In genomic region chr21:42356680-42357079, GRCh38 we compare ENCODE assay signal across 33 cellular contexts. TPM values are rescaled to one million over a fixed set of nuclear protein-coding genes. Genes with fewer than 3 reads are reported as not detected.
"Had no signal": no experiment of that assay in that cellular context is flagged by ENCODE, and none has a peak within 500 bp of the region (broad histone marks: within the 10 kb centered on the region; RNA-seq: fewer than 3 reads in every experiment).

No MANE protein-coding gene starts in this region.

- H3K36me3 ChIP-seq: ascending aorta, breast epithelium, cardiac muscle cell, esophagus muscularis mucosa, gastrocnemius medialis, WERI-Rb-1 had no signal

- DNase-seq: activated B cell treated with CpG ODN at 0.5 μM for 24 hours; activated CD4-positive, alpha-beta memory T cell treated with anti-CD3 and anti-CD28 coated beads for 36 hours; activated CD4-positive, alpha-beta T cell treated with anti-CD3 and anti-CD28 coated beads for 36 hours; activated CD4-positive, alpha-beta T cell treated with anti-CD3 and anti-CD28 coated beads, Interleukin-2, amount 10 ng/mL, durations not matched to agents 24 days and 14 days; activated CD4-positive, CD25-positive, alpha-beta regulatory T cell treated with anti-CD3 and anti-CD28 coated beads, Interleukin-2, amount 50 U/mL, for 72 hours; activated CD8-positive, alpha-beta memory T cell treated with anti-CD3 and anti-CD28 coated beads, Interleukin-2, amount 10 ng/mL, durations not matched to agents 7 days and 5 days; activated CD8-positive, alpha-beta memory T cell treated with anti-CD3 and anti-CD28 coated beads, Interleukin-2, amount 50 U/mL, for 4 hours; activated CD8-positive, alpha-beta T cell treated with anti-CD3 and anti-CD28 coated beads, Interleukin-2, amount 10 ng/mL, durations not matched to agents 7 days and 5 days; activated gamma-delta T cell; activated naive CD4-positive, alpha-beta T cell; activated naive CD4-positive, alpha-beta T cell treated with anti-CD3 and anti-CD28 coated beads, Interleukin-2, amount 10 ng/mL, durations not matched to agents 7 days and 5 days; activated naive CD8-positive, alpha-beta T cell treated with anti-CD3 and anti-CD28 coated beads, Interleukin-2, amount 10 ng/mL, durations not matched to agents 7 days and 5 days; activated T-cell treated with anti-CD3 and anti-CD28 coated beads, Interleukin-2, amount 50 U/mL, for 1 hour; activated T-cell treated with anti-CD3 and anti-CD28 coated beads, Interleukin-2, amount 50 U/mL, for 48 hours; cortex of kidney; dermis blood vessel endothelial cell; effector CD4-positive, alpha-beta T cell; effector memory CD8-positive, alpha-beta T cell; gastrocnemius medialis; glutamatergic neuron; T-helper 1 cell; T-helper 17 cell; T1000; WERI-Rb-1 had no signal

- H3K4me3 ChIP-seq: ascending aorta, breast epithelium, cardiac muscle cell, esophagus muscularis mucosa, gastrocnemius medialis had no signal

- H3K27ac ChIP-seq: ascending aorta, breast epithelium, cardiac muscle cell, esophagus muscularis mucosa, foreskin keratinocyte, gastrocnemius medialis, WERI-Rb-1 had no signal

- H3K9me3 ChIP-seq: gastrocnemius medialis had no signal

- H3K27me3 ChIP-seq: ascending aorta, breast epithelium, cardiac muscle cell had no signal

- H3K4me1 ChIP-seq: ascending aorta, breast epithelium, esophagus muscularis mucosa, foreskin keratinocyte, gastrocnemius medialis had no signal

- ATAC-seq: activated CD4-positive, alpha-beta T cell treated with anti-CD3 and anti-CD28 coated beads for 36 hours; activated CD8-positive, alpha-beta memory T cell treated with anti-CD3 and anti-CD28 coated beads, Interleukin-2, amount 10 ng/mL, durations not matched to agents 7 days and 5 days; activated CD8-positive, alpha-beta T cell treated with anti-CD3 and anti-CD28 coated beads, Interleukin-2, amount 10 ng/mL, durations not matched to agents 7 days and 5 days; activated naive CD4-positive, alpha-beta T cell treated with anti-CD3 and anti-CD28 coated beads, Interleukin-2, amount 50 U/mL, for 72 hours; effector memory CD8-positive, alpha-beta T cell; foreskin keratinocyte; gastrocnemius medialis; T-helper 17 cell had no signal

RNA-seq across cellular contexts. Expression of gene TFF2, which starts 5.9 kb away (rescaled TPM):
- total RNA-seq: activated B cell treated with CpG ODN at 0.5 μM for 24 hours; activated CD4-positive, alpha-beta memory T cell treated with anti-CD3 and anti-CD28 coated beads for 36 hours; activated CD4-positive, alpha-beta T cell treated with anti-CD3 and anti-CD28 coated beads for 36 hours; activated CD4-positive, alpha-beta T cell treated with anti-CD3 and anti-CD28 coated beads, Interleukin-2, amount 10 ng/mL, durations not matched to agents 24 days and 14 days; activated CD8-positive, alpha-beta memory T cell treated with anti-CD3 and anti-CD28 coated beads for 36 hours; activated CD8-positive, alpha-beta memory T cell treated with anti-CD3 and anti-CD28 coated beads, Interleukin-2, amount 10 ng/mL, durations not matched to agents 7 days and 5 days; activated CD8-positive, alpha-beta T cell treated with anti-CD3 and anti-CD28 coated beads, Interleukin-2, amount 10 ng/mL, durations not matched to agents 7 days and 5 days; activated naive CD4-positive, alpha-beta T cell treated with anti-CD3 and anti-CD28 coated beads, Interleukin-2, amount 50 U/mL, for 72 hours; activated naive CD8-positive, alpha-beta T cell treated with anti-CD3 and anti-CD28 coated beads, Interleukin-2, amount 10 ng/mL, durations not matched to agents 7 days and 5 days; activated T-helper 1 cell treated with anti-CD3 and anti-CD28 coated beads, Interleukin-12 subunit alpha, Interleukin-12 subunit beta, Interleukin-2, Interleukin-4 antibody, amounts not matched to agents 30 ng/mL and 10 ng/mL and 1 ng/mL, durations not matched to agents 14 hours and 24 hours and 36 hours; ascending aorta; breast epithelium; cardiac muscle cell; cerebellum; dermis blood vessel endothelial cell; esophagus muscularis mucosa; foreskin keratinocyte; gastrocnemius medialis; T-helper 17 cell had no signal
- polyA plus RNA-seq: cardiac muscle cell, foreskin keratinocyte had no signal

RNA-seq across cellular contexts. Expression of gene TFF1, which starts 9.7 kb away (rescaled TPM):
- total RNA-seq: activated B cell treated with CpG ODN at 0.5 μM for 24 hours; activated CD4-positive, alpha-beta memory T cell treated with anti-CD3 and anti-CD28 coated beads for 36 hours; activated CD4-positive, alpha-beta T cell treated with anti-CD3 and anti-CD28 coated beads for 36 hours; activated CD4-positive, alpha-beta T cell treated with anti-CD3 and anti-CD28 coated beads, Interleukin-2, amount 10 ng/mL, durations not matched to agents 24 days and 14 days; activated CD8-positive, alpha-beta memory T cell treated with anti-CD3 and anti-CD28 coated beads for 36 hours; activated CD8-positive, alpha-beta memory T cell treated with anti-CD3 and anti-CD28 coated beads, Interleukin-2, amount 10 ng/mL, durations not matched to agents 7 days and 5 days; activated CD8-positive, alpha-beta T cell treated with anti-CD3 and anti-CD28 coated beads, Interleukin-2, amount 10 ng/mL, durations not matched to agents 7 days and 5 days; activated naive CD4-positive, alpha-beta T cell treated with anti-CD3 and anti-CD28 coated beads, Interleukin-2, amount 50 U/mL, for 72 hours; activated naive CD8-positive, alpha-beta T cell treated with anti-CD3 and anti-CD28 coated beads, Interleukin-2, amount 10 ng/mL, durations not matched to agents 7 days and 5 days; activated T-helper 1 cell treated with anti-CD3 and anti-CD28 coated beads, Interleukin-12 subunit alpha, Interleukin-12 subunit beta, Interleukin-2, Interleukin-4 antibody, amounts not matched to agents 30 ng/mL and 10 ng/mL and 1 ng/mL, durations not matched to agents 14 hours and 24 hours and 36 hours; ascending aorta; cardiac muscle cell; cerebellum; dermis blood vessel endothelial cell; esophagus muscularis mucosa; foreskin keratinocyte; gastrocnemius medialis; T-helper 17 cell had no signal
- polyA plus RNA-seq: cardiac muscle cell, foreskin keratinocyte had no signal

RNA-seq across cellular contexts. Expression of gene TMPRSS3, which starts 39.2 kb away (rescaled TPM):
- total RNA-seq: activated B cell treated with CpG ODN at 0.5 μM for 24 hours, ascending aorta, cardiac muscle cell, dermis blood vessel endothelial cell, esophagus muscularis mucosa, foreskin keratinocyte, gastrocnemius medialis had no signal
- polyA plus RNA-seq: cardiac muscle cell, foreskin keratinocyte had no signal

RNA-seq across cellular contexts. Expression of gene TFF3, which starts 41.5 kb away (rescaled TPM):
- total RNA-seq: activated B cell treated with CpG ODN at 0.5 μM for 24 hours; activated CD4-positive, alpha-beta memory T cell treated with anti-CD3 and anti-CD28 coated beads for 36 hours; activated CD4-positive, alpha-beta T cell treated with anti-CD3 and anti-CD28 coated beads for 36 hours; activated CD4-positive, alpha-beta T cell treated with anti-CD3 and anti-CD28 coated beads, Interleukin-2, amount 10 ng/mL, durations not matched to agents 24 days and 14 days; activated CD8-positive, alpha-beta memory T cell treated with anti-CD3 and anti-CD28 coated beads for 36 hours; activated CD8-positive, alpha-beta memory T cell treated with anti-CD3 and anti-CD28 coated beads, Interleukin-2, amount 10 ng/mL, durations not matched to agents 7 days and 5 days; activated CD8-positive, alpha-beta T cell treated with anti-CD3 and anti-CD28 coated beads, Interleukin-2, amount 10 ng/mL, durations not matched to agents 7 days and 5 days; activated naive CD4-positive, alpha-beta T cell treated with anti-CD3 and anti-CD28 coated beads, Interleukin-2, amount 50 U/mL, for 72 hours; activated naive CD8-positive, alpha-beta T cell treated with anti-CD3 and anti-CD28 coated beads, Interleukin-2, amount 10 ng/mL, durations not matched to agents 7 days and 5 days; activated T-helper 1 cell treated with anti-CD3 and anti-CD28 coated beads, Interleukin-12 subunit alpha, Interleukin-12 subunit beta, Interleukin-2, Interleukin-4 antibody, amounts not matched to agents 30 ng/mL and 10 ng/mL and 1 ng/mL, durations not matched to agents 14 hours and 24 hours and 36 hours; ascending aorta; cardiac muscle cell; cerebellum; foreskin keratinocyte; T-helper 17 cell had no signal
- polyA plus RNA-seq: foreskin keratinocyte had no signal

RNA-seq across cellular contexts. Expression of gene UBASH3A, which starts 47.0 kb away (rescaled TPM):
- total RNA-seq: activated B cell treated with CpG ODN at 0.5 μM for 24 hours, cardiac muscle cell, cerebellum, dermis blood vessel endothelial cell, foreskin keratinocyte had no signal
- polyA plus RNA-seq: cardiac muscle cell, foreskin keratinocyte had no signal
